Comparison of ENCODE assay signal across 39 cellular contexts in genomic region chr13:102354011-102354410, GRCh38. TPM values are rescaled to one million over a fixed set of nuclear protein-coding genes. Genes with fewer than 3 reads are reported as not detected.
"Had no signal": no experiment of that assay in that cellular context is flagged by ENCODE, and none has a peak within 500 bp of the region (broad histone marks: within the 10 kb centered on the region; RNA-seq: fewer than 3 reads in every experiment).

No MANE protein-coding gene starts in this region.

- H3K36me3 Mint-ChIP-seq: activated naive CD4-positive, alpha-beta T cell treated with anti-CD3 and anti-CD28 coated beads, Interleukin-2, amount 10 ng/mL, durations not matched to agents 7 days and 5 days; activated naive CD4-positive, alpha-beta T cell treated with anti-CD3 and anti-CD28 coated beads, Interleukin-2, amount 50 U/mL, for 24 hours; activated naive CD4-positive, alpha-beta T cell treated with anti-CD3 and anti-CD28 coated beads, Interleukin-2, amount 50 U/mL, for 72 hours; activated naive CD8-positive, alpha-beta T cell; activated naive CD8-positive, alpha-beta T cell treated with anti-CD3 and anti-CD28 coated beads for 36 hours; activated naive CD8-positive, alpha-beta T cell treated with anti-CD3 and anti-CD28 coated beads, Interleukin-2, amount 10 ng/mL, durations not matched to agents 7 days and 5 days; brain had no signal

- H3K27me3 Mint-ChIP-seq: activated naive CD4-positive, alpha-beta T cell treated with anti-CD3 and anti-CD28 coated beads, Interleukin-2, amount 10 ng/mL, durations not matched to agents 7 days and 5 days; brain had no signal

- H3K4me1 ChIP-seq: adrenal gland, ascending aorta, body of pancreas, breast epithelium had no signal

- H3K9me3 ChIP-seq: adrenal gland, ascending aorta, body of pancreas, breast epithelium had no signal

- H3K27me3 ChIP-seq: adrenal gland, ascending aorta, body of pancreas, brain microvascular endothelial cell, breast epithelium, cardiac muscle cell had no signal

- H3K9me3 Mint-ChIP-seq: activated naive CD4-positive, alpha-beta T cell treated with anti-CD3 and anti-CD28 coated beads for 36 hours; activated naive CD4-positive, alpha-beta T cell treated with anti-CD3 and anti-CD28 coated beads, Interleukin-2, amount 10 ng/mL, durations not matched to agents 7 days and 5 days; activated naive CD4-positive, alpha-beta T cell treated with anti-CD3 and anti-CD28 coated beads, Interleukin-2, amount 50 U/mL, for 24 hours; activated naive CD4-positive, alpha-beta T cell treated with anti-CD3 and anti-CD28 coated beads, Interleukin-2, amount 50 U/mL, for 72 hours; activated naive CD8-positive, alpha-beta T cell treated with anti-CD3 and anti-CD28 coated beads for 36 hours; activated naive CD8-positive, alpha-beta T cell treated with anti-CD3 and anti-CD28 coated beads, Interleukin-2, amount 10 ng/mL, durations not matched to agents 7 days and 5 days; activated naive CD8-positive, alpha-beta T cell treated with anti-CD3 and anti-CD28 coated beads, Interleukin-2, amount 50 U/mL, for 24 hours; activated T-cell treated with anti-CD3 and anti-CD28 coated beads, Interleukin-2, amount 50 U/mL, for 24 hours; activated T-cell treated with anti-CD3 and anti-CD28 coated beads, Interleukin-2, amount 50 U/mL, for 4 hours; activated T-cell treated with anti-CD3 and anti-CD28 coated beads, Interleukin-2, amount 50 U/mL, for 72 hours; activated T-helper 1 cell treated with anti-CD3 and anti-CD28 coated beads, Interleukin-12 subunit alpha, Interleukin-12 subunit beta, Interleukin-2, Interleukin-4 antibody, amounts not matched to agents 30 ng/mL and 10 ng/mL and 1 ng/mL, durations not matched to agents 14 hours and 24 hours and 36 hours; activated T-helper 2 cell treated with anti-CD3 and anti-CD28 coated beads, Interferon-gamma antibody, Interleukin-2, Interleukin-4, amounts not matched to agents 10 μg/mL and 5 μg/mL and 100 μg/mL, durations not matched to agents 14 hours and 24 hours and 36 hours; central memory CD8-positive, alpha-beta T cell had no signal

- H3K27ac ChIP-seq: adrenal gland, ascending aorta, body of pancreas, brain microvascular endothelial cell, breast epithelium, cardiac muscle cell had no signal

- DNase-seq: activated effector memory CD4-positive, alpha-beta T cell treated with anti-CD3 and anti-CD28 coated beads, Interleukin-2, amount 50 U/mL, for 16 hours; activated effector memory CD4-positive, alpha-beta T cell treated with Interleukin-2 at 50 U/mL for 16 hours; activated gamma-delta T cell; activated gamma-delta T cell treated with Interleukin-2 at 50 U/mL for 16 hours; activated naive CD4-positive, alpha-beta T cell; activated naive CD4-positive, alpha-beta T cell treated with anti-CD3 and anti-CD28 coated beads for 36 hours; activated naive CD4-positive, alpha-beta T cell treated with anti-CD3 and anti-CD28 coated beads, Interleukin-2, amount 10 ng/mL, durations not matched to agents 7 days and 5 days; activated naive CD4-positive, alpha-beta T cell treated with anti-CD3 and anti-CD28 coated beads, Interleukin-2, amount 50 U/mL, for 16 hours; activated naive CD4-positive, alpha-beta T cell treated with Interleukin-2 at 50 U/mL for 16 hours; activated naive CD8-positive, alpha-beta T cell treated with anti-CD3 and anti-CD28 coated beads for 36 hours; activated naive CD8-positive, alpha-beta T cell treated with anti-CD3 and anti-CD28 coated beads, Interleukin-2, amount 10 ng/mL, durations not matched to agents 7 days and 5 days; activated naive CD8-positive, alpha-beta T cell treated with anti-CD3 and anti-CD28 coated beads, Interleukin-2, amount 50 U/mL, for 24 hours; activated T-cell treated with anti-CD3 and anti-CD28 coated beads, Interleukin-2, amount 50 U/mL, for 1 hour; activated T-cell treated with anti-CD3 and anti-CD28 coated beads, Interleukin-2, amount 50 U/mL, for 24 hours; activated T-cell treated with anti-CD3 and anti-CD28 coated beads, Interleukin-2, amount 50 U/mL, for 4 hours; activated T-cell treated with anti-CD3 and anti-CD28 coated beads, Interleukin-2, amount 50 U/mL, for 48 hours; activated T-cell treated with anti-CD3 and anti-CD28 coated beads, Interleukin-2, amount 50 U/mL, for 72 hours; adrenal gland; amniotic stem cell; anterior cingulate cortex; aorta; body of pancreas; brain microvascular endothelial cell; caudate nucleus; central memory CD4-positive, alpha-beta T cell; cerebellar nuclear complex had no signal

- H3K36me3 ChIP-seq: adrenal gland, ascending aorta, brain microvascular endothelial cell, breast epithelium, cardiac muscle cell had no signal

- H3K4me3 Mint-ChIP-seq: activated naive CD4-positive, alpha-beta T cell treated with anti-CD3 and anti-CD28 coated beads for 36 hours; activated naive CD4-positive, alpha-beta T cell treated with anti-CD3 and anti-CD28 coated beads, Interleukin-2, amount 10 ng/mL, durations not matched to agents 7 days and 5 days; activated naive CD4-positive, alpha-beta T cell treated with anti-CD3 and anti-CD28 coated beads, Interleukin-2, amount 50 U/mL, for 24 hours; activated naive CD8-positive, alpha-beta T cell; activated naive CD8-positive, alpha-beta T cell treated with anti-CD3 and anti-CD28 coated beads for 36 hours; activated naive CD8-positive, alpha-beta T cell treated with anti-CD3 and anti-CD28 coated beads, Interleukin-2, amount 10 ng/mL, durations not matched to agents 7 days and 5 days; activated naive CD8-positive, alpha-beta T cell treated with anti-CD3 and anti-CD28 coated beads, Interleukin-2, amount 50 U/mL, for 24 hours; activated T-cell treated with anti-CD3 and anti-CD28 coated beads, Interleukin-2, amount 50 U/mL, for 24 hours; activated T-cell treated with anti-CD3 and anti-CD28 coated beads, Interleukin-2, amount 50 U/mL, for 4 hours; activated T-cell treated with anti-CD3 and anti-CD28 coated beads, Interleukin-2, amount 50 U/mL, for 72 hours; activated T-helper 1 cell treated with anti-CD3 and anti-CD28 coated beads, Interleukin-12 subunit alpha, Interleukin-12 subunit beta, Interleukin-2, Interleukin-4 antibody, amounts not matched to agents 30 ng/mL and 10 ng/mL and 1 ng/mL, durations not matched to agents 14 hours and 24 hours and 36 hours; activated T-helper 17 cell treated with anti-CD3 and anti-CD28 coated beads, Interleukin-2, amount 50 U/mL, for 72 hours; brain; central memory CD8-positive, alpha-beta T cell had no signal

- H3K4me1 Mint-ChIP-seq: activated naive CD4-positive, alpha-beta T cell treated with anti-CD3 and anti-CD28 coated beads, Interleukin-2, amount 10 ng/mL, durations not matched to agents 7 days and 5 days; activated naive CD4-positive, alpha-beta T cell treated with anti-CD3 and anti-CD28 coated beads, Interleukin-2, amount 50 U/mL, for 24 hours; activated naive CD8-positive, alpha-beta T cell treated with anti-CD3 and anti-CD28 coated beads for 36 hours; activated naive CD8-positive, alpha-beta T cell treated with anti-CD3 and anti-CD28 coated beads, Interleukin-2, amount 10 ng/mL, durations not matched to agents 7 days and 5 days; activated naive CD8-positive, alpha-beta T cell treated with anti-CD3 and anti-CD28 coated beads, Interleukin-2, amount 50 U/mL, for 24 hours; central memory CD8-positive, alpha-beta T cell had no signal

- H3K4me3 ChIP-seq: adrenal gland, ascending aorta, body of pancreas, breast epithelium, cardiac muscle cell had no signal

- H3K27ac Mint-ChIP-seq: activated naive CD4-positive, alpha-beta T cell treated with anti-CD3 and anti-CD28 coated beads for 36 hours; activated naive CD4-positive, alpha-beta T cell treated with anti-CD3 and anti-CD28 coated beads, Interleukin-2, amount 10 ng/mL, durations not matched to agents 7 days and 5 days; activated naive CD4-positive, alpha-beta T cell treated with anti-CD3 and anti-CD28 coated beads, Interleukin-2, amount 50 U/mL, for 24 hours; activated naive CD8-positive, alpha-beta T cell; activated naive CD8-positive, alpha-beta T cell treated with anti-CD3 and anti-CD28 coated beads for 36 hours; activated naive CD8-positive, alpha-beta T cell treated with anti-CD3 and anti-CD28 coated beads, Interleukin-2, amount 10 ng/mL, durations not matched to agents 7 days and 5 days; activated naive CD8-positive, alpha-beta T cell treated with anti-CD3 and anti-CD28 coated beads, Interleukin-2, amount 50 U/mL, for 24 hours; activated T-cell treated with anti-CD3 and anti-CD28 coated beads, Interleukin-2, amount 50 U/mL, for 24 hours; activated T-cell treated with anti-CD3 and anti-CD28 coated beads, Interleukin-2, amount 50 U/mL, for 72 hours; activated T-helper 1 cell treated with anti-CD3 and anti-CD28 coated beads, Interleukin-12 subunit alpha, Interleukin-12 subunit beta, Interleukin-2, Interleukin-4 antibody, amounts not matched to agents 30 ng/mL and 10 ng/mL and 1 ng/mL, durations not matched to agents 14 hours and 24 hours and 36 hours; activated T-helper 17 cell treated with anti-CD3 and anti-CD28 coated beads, Interleukin-2, amount 50 U/mL, for 72 hours; activated T-helper 2 cell treated with anti-CD3 and anti-CD28 coated beads, Interferon-gamma antibody, Interleukin-2, Interleukin-4, amounts not matched to agents 10 μg/mL and 5 μg/mL and 100 μg/mL, durations not matched to agents 14 hours and 24 hours and 36 hours; brain had no signal

- FAIRE-seq: astrocyte, bronchial epithelial cell had no signal

RNA-seq across cellular contexts. Expression of gene FGF14, which starts 47.8 kb away (rescaled TPM):
- total RNA-seq: activated naive CD4-positive, alpha-beta T cell treated with anti-CD3 and anti-CD28 coated beads for 36 hours; activated naive CD4-positive, alpha-beta T cell treated with anti-CD3 and anti-CD28 coated beads, Interleukin-2, amount 50 U/mL, for 72 hours; activated naive CD8-positive, alpha-beta T cell treated with anti-CD3 and anti-CD28 coated beads for 36 hours; activated T-cell treated with anti-CD3 and anti-CD28 coated beads, Interleukin-2, amount 50 U/mL, for 4 hours; activated T-helper 1 cell treated with anti-CD3 and anti-CD28 coated beads, Interleukin-12 subunit alpha, Interleukin-12 subunit beta, Interleukin-2, Interleukin-4 antibody, amounts not matched to agents 30 ng/mL and 10 ng/mL and 1 ng/mL, durations not matched to agents 14 hours and 24 hours and 36 hours; activated T-helper 17 cell treated with anti-CD3 and anti-CD28 coated beads, Interleukin-2, amount 50 U/mL, for 72 hours; activated T-helper 2 cell treated with anti-CD3 and anti-CD28 coated beads, Interferon-gamma antibody, Interleukin-2, Interleukin-4, amounts not matched to agents 10 μg/mL and 5 μg/mL and 100 μg/mL, durations not matched to agents 14 hours and 24 hours and 36 hours; ascending aorta; bronchial epithelial cell; cardiac muscle cell had no signal
- polyA plus RNA-seq: cardiac muscle cell had no signal
